In the genomic region with DNA sequence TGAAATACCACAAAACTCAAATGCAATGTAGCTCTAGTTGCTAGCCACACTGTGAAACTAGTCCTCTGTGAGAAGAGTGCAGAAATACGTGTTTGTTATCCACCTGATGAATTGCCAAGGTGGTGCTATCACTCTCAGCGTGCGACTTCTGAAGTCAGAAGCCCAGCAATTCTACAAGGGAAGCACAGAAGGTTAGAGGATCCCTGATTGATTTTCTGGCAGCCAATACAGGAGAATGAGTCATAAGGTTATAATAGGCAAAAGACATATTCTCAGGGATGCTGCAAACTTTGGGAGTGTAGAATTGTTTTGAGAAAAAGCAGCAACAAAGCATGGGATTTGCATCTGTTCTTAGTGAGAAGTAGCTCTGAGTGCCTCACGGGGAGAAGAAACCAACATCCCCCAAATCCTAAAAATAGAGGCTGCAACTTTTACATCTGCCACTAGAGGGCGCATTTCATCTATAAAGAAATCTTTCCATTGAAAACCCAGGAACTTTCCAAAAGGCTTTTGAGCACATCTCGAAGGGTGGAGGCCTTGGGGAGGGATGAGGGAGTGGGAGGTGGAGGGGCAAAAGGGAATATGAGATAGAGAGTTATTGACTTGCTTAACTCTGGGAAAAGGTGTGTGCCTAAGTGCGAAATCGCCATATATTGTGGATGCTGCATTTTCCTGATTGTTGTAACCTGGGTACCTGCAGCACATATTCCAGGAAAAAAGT, we compare ENCODE assay signal across 2 cellular contexts.
A peak's percentile ranks its signal among the peaks of the same experiment; 100 is the strongest.
TF ChIP-seq lines count a peak whose summit lies in the region.

No MANE protein-coding gene starts in this region.

TF ChIP-seq in HEK293, 187 proteins besides CTCF, POLR2A, EP300 and RAD21 (continued from another document):
- TF ChIP-seq, protein P1, sequence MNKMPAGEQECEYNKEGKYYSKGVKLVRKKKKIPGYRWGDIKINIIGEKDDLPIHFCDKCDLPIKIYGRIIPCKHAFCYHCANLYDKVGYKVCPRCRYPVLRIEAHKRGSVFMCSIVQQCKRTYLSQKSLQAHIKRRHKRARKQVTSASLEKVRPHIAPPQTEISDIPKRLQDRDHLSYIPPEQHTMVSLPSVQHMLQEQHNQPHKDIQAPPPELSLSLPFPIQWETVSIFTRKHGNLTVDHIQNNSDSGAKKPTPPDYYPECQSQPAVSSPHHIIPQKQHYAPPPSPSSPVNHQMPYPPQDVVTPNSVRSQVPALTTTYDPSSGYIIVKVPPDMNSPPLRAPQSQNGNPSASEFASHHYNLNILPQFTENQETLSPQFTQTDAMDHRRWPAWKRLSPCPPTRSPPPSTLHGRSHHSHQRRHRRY (tag by site-specific recombination; IDR thresholded peaks at IDR 0.05): no peak
- TF ChIP-seq ZNF654 (tag by site-specific recombination; IDR thresholded peaks at IDR 0.05; ENCODE audit: low read depth): peak; percentile 50

TF ChIP-seq in K562, 482 proteins besides CTCF, POLR2A, EP300 and RAD21 (continued from another document):
- TF ChIP-seq, protein P2, sequence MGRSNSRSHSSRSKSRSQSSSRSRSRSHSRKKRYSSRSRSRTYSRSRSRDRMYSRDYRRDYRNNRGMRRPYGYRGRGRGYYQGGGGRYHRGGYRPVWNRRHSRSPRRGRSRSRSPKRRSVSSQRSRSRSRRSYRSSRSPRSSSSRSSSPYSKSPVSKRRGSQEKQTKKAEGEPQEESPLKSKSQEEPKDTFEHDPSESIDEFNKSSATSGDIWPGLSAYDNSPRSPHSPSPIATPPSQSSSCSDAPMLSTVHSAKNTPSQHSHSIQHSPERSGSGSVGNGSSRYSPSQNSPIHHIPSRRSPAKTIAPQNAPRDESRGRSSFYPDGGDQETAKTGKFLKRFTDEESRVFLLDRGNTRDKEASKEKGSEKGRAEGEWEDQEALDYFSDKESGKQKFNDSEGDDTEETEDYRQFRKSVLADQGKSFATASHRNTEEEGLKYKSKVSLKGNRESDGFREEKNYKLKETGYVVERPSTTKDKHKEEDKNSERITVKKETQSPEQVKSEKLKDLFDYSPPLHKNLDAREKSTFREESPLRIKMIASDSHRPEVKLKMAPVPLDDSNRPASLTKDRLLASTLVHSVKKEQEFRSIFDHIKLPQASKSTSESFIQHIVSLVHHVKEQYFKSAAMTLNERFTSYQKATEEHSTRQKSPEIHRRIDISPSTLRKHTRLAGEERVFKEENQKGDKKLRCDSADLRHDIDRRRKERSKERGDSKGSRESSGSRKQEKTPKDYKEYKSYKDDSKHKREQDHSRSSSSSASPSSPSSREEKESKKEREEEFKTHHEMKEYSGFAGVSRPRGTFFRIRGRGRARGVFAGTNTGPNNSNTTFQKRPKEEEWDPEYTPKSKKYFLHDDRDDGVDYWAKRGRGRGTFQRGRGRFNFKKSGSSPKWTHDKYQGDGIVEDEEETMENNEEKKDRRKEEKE (IDR thresholded peaks at IDR 0.05; ENCODE audit: borderline replicate concordance in 1 of 2, control insufficient read depth in 1 of 2, low read depth in 2 of 2, low read length in 1 of 2): no peak
- TF ChIP-seq, protein P3, sequence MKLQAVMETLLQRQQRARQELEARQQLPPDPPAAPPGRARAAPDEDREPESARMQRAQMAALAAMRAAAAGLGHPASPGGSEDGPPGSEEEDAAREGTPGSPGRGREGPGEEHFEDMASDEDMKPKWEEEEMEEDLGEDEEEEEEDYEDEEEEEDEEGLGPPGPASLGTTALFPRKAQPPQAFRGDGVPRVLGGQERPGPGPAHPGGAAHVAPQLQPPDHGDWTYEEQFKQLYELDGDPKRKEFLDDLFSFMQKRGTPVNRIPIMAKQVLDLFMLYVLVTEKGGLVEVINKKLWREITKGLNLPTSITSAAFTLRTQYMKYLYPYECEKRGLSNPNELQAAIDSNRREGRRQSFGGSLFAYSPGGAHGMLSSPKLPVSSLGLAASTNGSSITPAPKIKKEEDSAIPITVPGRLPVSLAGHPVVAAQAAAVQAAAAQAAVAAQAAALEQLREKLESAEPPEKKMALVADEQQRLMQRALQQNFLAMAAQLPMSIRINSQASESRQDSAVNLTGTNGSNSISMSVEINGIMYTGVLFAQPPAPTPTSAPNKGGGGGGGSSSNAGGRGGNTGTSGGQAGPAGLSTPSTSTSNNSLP (IDR thresholded peaks at IDR 0.05; ENCODE audit: borderline replicate concordance, low read depth, low read length): 0 out of 2 replicates have a peak, but pooled peaks have one; percentile 27
- TF ChIP-seq YY1 (IDR thresholded peaks at IDR 0.05; ENCODE audit: borderline replicate concordance in 1 of 3, control insufficient read depth in 1 of 3, extremely low read depth in 1 of 3, insufficient read depth in 3 of 3, insufficient read length in 1 of 3, insufficient replicate concordance in 2 of 3, low read depth in 1 of 3, low read length in 2 of 3) (no peak), SMC3 (conservative IDR thresholded peaks at IDR 0.05; ENCODE audit: insufficient read depth, low read depth, low read length) (0 out of 2 replicates have a peak, but pooled peaks have one; percentile 29), NCOA1 (IDR thresholded peaks at IDR 0.05; ENCODE audit: low read depth) (no peak), SLC30A9 (CRISPR knock-in tag; IDR thresholded peaks at IDR 0.05) (no peak), PCBP2 (IDR thresholded peaks at IDR 0.05; ENCODE audit: low read depth, low read length, poor library complexity, severe bottlenecking) (no peak), ZNF143 (CRISPR knock-in tag; IDR thresholded peaks at IDR 0.05) (no peak), ZNF76 (CRISPR knock-in tag; IDR thresholded peaks at IDR 0.05; ENCODE audit: borderline replicate concordance) (no peak)
- TF ChIP-seq, protein P4, sequence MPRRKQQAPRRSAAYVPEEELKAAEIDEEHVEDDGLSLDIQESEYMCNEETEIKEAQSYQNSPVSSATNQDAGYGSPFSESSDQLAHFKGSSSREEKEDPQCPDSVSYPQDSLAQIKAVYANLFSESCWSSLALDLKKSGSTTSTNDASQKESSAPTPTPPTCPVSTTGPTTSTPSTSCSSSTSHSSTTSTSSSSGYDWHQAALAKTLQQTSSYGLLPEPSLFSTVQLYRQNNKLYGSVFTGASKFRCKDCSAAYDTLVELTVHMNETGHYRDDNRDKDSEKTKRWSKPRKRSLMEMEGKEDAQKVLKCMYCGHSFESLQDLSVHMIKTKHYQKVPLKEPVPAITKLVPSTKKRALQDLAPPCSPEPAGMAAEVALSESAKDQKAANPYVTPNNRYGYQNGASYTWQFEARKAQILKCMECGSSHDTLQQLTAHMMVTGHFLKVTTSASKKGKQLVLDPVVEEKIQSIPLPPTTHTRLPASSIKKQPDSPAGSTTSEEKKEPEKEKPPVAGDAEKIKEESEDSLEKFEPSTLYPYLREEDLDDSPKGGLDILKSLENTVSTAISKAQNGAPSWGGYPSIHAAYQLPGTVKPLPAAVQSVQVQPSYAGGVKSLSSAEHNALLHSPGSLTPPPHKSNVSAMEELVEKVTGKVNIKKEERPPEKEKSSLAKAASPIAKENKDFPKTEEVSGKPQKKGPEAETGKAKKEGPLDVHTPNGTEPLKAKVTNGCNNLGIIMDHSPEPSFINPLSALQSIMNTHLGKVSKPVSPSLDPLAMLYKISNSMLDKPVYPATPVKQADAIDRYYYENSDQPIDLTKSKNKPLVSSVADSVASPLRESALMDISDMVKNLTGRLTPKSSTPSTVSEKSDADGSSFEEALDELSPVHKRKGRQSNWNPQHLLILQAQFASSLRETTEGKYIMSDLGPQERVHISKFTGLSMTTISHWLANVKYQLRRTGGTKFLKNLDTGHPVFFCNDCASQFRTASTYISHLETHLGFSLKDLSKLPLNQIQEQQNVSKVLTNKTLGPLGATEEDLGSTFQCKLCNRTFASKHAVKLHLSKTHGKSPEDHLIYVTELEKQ (CRISPR knock-in tag; IDR thresholded peaks at IDR 0.05): no peak
- TF ChIP-seq, protein P5, sequence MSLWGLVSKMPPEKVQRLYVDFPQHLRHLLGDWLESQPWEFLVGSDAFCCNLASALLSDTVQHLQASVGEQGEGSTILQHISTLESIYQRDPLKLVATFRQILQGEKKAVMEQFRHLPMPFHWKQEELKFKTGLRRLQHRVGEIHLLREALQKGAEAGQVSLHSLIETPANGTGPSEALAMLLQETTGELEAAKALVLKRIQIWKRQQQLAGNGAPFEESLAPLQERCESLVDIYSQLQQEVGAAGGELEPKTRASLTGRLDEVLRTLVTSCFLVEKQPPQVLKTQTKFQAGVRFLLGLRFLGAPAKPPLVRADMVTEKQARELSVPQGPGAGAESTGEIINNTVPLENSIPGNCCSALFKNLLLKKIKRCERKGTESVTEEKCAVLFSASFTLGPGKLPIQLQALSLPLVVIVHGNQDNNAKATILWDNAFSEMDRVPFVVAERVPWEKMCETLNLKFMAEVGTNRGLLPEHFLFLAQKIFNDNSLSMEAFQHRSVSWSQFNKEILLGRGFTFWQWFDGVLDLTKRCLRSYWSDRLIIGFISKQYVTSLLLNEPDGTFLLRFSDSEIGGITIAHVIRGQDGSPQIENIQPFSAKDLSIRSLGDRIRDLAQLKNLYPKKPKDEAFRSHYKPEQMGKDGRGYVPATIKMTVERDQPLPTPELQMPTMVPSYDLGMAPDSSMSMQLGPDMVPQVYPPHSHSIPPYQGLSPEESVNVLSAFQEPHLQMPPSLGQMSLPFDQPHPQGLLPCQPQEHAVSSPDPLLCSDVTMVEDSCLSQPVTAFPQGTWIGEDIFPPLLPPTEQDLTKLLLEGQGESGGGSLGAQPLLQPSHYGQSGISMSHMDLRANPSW (CRISPR knock-in tag; IDR thresholded peaks at IDR 0.05): no peak
- TF ChIP-seq, protein P6, sequence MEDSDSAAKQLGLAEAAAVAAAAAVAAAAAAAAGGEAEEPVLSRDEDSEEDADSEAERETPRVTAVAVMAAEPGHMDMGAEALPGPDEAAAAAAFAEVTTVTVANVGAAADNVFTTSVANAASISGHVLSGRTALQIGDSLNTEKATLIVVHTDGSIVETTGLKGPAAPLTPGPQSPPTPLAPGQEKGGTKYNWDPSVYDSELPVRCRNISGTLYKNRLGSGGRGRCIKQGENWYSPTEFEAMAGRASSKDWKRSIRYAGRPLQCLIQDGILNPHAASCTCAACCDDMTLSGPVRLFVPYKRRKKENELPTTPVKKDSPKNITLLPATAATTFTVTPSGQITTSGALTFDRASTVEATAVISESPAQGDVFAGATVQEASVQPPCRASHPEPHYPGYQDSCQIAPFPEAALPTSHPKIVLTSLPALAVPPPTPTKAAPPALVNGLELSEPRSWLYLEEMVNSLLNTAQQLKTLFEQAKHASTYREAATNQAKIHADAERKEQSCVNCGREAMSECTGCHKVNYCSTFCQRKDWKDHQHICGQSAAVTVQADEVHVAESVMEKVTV (CRISPR knock-in tag; IDR thresholded peaks at IDR 0.05): 0 out of 2 replicates have a peak, but pooled peaks have one; percentile 14
- TF ChIP-seq, protein P7, sequence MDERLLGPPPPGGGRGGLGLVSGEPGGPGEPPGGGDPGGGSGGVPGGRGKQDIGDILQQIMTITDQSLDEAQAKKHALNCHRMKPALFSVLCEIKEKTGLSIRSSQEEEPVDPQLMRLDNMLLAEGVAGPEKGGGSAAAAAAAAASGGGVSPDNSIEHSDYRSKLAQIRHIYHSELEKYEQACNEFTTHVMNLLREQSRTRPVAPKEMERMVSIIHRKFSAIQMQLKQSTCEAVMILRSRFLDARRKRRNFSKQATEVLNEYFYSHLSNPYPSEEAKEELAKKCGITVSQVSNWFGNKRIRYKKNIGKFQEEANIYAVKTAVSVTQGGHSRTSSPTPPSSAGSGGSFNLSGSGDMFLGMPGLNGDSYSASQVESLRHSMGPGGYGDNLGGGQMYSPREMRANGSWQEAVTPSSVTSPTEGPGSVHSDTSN (CRISPR knock-in tag; IDR thresholded peaks at IDR 0.05; ENCODE audit: low read depth): no peak
- TF ChIP-seq, protein P7 (tag; conservative IDR thresholded peaks at IDR 0.05; ENCODE audit: low read depth): no peak
